8 cellular contexts compared by ENCODE assay signal in the genomic region with DNA sequence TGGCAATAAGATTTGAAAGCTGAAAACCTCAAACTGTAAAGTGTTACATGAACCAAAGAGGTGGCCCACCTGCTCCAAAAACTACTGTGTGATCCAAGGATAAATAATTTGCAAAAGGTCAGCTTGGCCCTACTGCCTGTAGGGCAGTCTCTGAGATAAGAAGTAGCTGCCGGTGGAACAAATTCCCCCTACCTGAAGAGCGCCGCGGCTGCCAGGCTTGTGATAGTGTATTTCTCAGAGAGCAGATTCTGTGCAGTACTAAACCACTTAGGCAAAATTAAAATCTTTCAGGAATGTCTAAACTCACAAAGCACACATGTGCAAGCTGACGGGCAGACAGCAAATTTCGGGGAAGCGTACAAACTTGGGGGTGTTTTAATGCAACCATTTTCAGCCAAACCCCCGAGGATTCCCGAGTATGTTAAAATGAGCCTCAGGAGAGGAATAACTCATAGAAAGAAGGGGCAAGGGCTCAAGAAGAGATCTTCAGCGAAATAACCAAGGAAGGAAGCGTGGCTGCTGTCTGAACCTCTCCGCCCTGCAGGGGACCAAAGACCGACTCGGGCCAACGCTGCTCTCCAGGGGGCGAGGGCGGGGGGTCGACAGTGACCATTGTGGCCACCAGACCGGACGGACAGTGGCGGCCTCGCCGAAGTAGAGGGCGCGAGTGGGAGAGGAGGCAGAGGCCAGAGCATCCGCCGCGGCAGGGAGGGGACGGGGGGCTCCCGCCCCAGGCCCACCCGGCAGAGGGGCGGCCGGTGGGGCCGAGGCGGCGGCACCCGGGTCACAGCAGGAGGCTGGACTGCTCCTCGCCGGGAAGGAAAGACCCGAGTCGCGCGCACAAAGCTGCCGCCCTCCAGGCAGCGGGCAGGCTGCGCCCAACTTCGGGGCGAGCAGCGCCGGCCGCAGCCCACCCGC. TPM values are rescaled to one million over a fixed set of nuclear protein-coding genes. Genes with fewer than 3 reads are reported as not detected.
A peak's percentile ranks its signal among the peaks of the same experiment; 100 is the strongest.
DNase-seq lines count a peak whose midpoint lies in the region; ATAC-seq and TF ChIP-seq lines count a peak whose summit lies in the region.

No MANE protein-coding gene starts in this region.

- ATAC-seq in GM21576 (IDR thresholded peaks at IDR 0.05; ENCODE audit: unreplicated experiment) (peak; percentile 1), WTC11 (no peak)

- H3K79me1 ChIP-seq in neuronal stem cell (ENCODE audit: low read depth, low read length) = peaks cover 2% of the 10 kb centered on the region

- H3K36me3 Mint-ChIP-seq in WTC11 = no peaks in the 10 kb centered on the region

- no peak overlapping the region for H4K91ac ChIP-seq in neuronal stem cell (ENCODE audit: low read depth, low read length, poor library complexity)

- no peaks in the 10 kb centered on the region for H3K9me3 ChIP-seq in neuronal stem cell (replicated peaks in 1 of 2; ENCODE audit: control insufficient read depth in 2 of 2, insufficient read depth in 1 of 2, low read depth in 1 of 2, low read length in 2 of 2)

- H3K27me3 ChIP-seq in KMS-11 (ENCODE audit: insufficient read depth, low read depth) (no peaks in the 10 kb centered on the region), neuronal stem cell (ENCODE audit: control insufficient read depth in 3 of 3, insufficient read depth in 3 of 3, low read depth in 1 of 3, low read length in 3 of 3) (no peaks in the 10 kb centered on the region)

- no peak overlapping the region for H2BK5ac ChIP-seq in neuronal stem cell (ENCODE audit: low read length)

- no peak overlapping the region for H2BK120ac ChIP-seq in neuronal stem cell (ENCODE audit: low read depth, low read length)

- H3K4ac ChIP-seq in neuronal stem cell (ENCODE audit: low read length) = no peak overlapping the region

- POLR2A ChIA-PET in WTC11 (lab: Charles Lee) = no interaction called here

- H3K36me3 ChIP-seq in KMS-11 (ENCODE audit: insufficient read depth) (no peaks in the 10 kb centered on the region), neuronal stem cell (replicated peaks in 1 of 2; ENCODE audit: control insufficient read depth in 2 of 2, insufficient read depth in 2 of 2, low read length in 2 of 2) (no peaks in the 10 kb centered on the region)

- H3K9ac ChIP-seq in KMS-11 (peak overlapping the region; percentile 66), neuronal stem cell (ENCODE audit: low read depth, low read length, poor library complexity) (peak overlapping the region; percentile 93)

- H3K27me3 Mint-ChIP-seq in WTC11 (ENCODE audit: low read depth) = no peaks in the 10 kb centered on the region

- TF ChIP-seq CTCF in KMS-11 (conservative IDR thresholded peaks at IDR 0.05; ENCODE audit: low read depth, low read length) (no peak), WTC11 (IDR thresholded peaks at IDR 0.05) (no peak), fibroblast of mammary gland (conservative IDR thresholded peaks at IDR 0.05; ENCODE audit: control insufficient read depth, insufficient read depth, low read depth, low read length) (no peak)

- H3K18ac ChIP-seq in neuronal stem cell (ENCODE audit: low read length) = peak overlapping the region; percentile 93

- peaks cover 50% of the 10 kb centered on the region for H3K4me1 ChIP-seq in KMS-11 (ENCODE audit: low read depth, poor library complexity, severe bottlenecking)
- H3K4me1 ChIP-seq in neuronal stem cell (ENCODE audit: control insufficient read depth in 2 of 2, insufficient read depth in 1 of 2, low read depth in 1 of 2, low read length in 2 of 2) = peaks cover 2 to 4% of the 10 kb centered on the region in 2 donors

- no peak overlapping the region for H3K27ac Mint-ChIP-seq in WTC11

- no peak overlapping the region for H2BK15ac ChIP-seq in neuronal stem cell (ENCODE audit: low read length)

- H2AK5ac ChIP-seq in neuronal stem cell (ENCODE audit: low read depth, low read length) = no peak overlapping the region

- H4K20me1 ChIP-seq in KMS-11 (ENCODE audit: insufficient read depth) = peaks cover 25% of the 10 kb centered on the region; the same call in 1 of the 2 replicates

- peak; percentile 33 for DNase-seq in NK-92 treated with Interleukin-12 subunit alpha and Interleukin-12 subunit beta, amount 100 ng/mL, for 24 hours (lab: John Stamatoyannopoulos, UW)
- DNase-seq in NK-92 (lab: John Stamatoyannopoulos, UW; ENCODE audit: unreplicated experiment) (no peak), WTC11 (ENCODE audit: low spot score) (peak; percentile 40), fibroblast of mammary gland (ENCODE audit: low read depth) (no peak), neuronal stem cell (ENCODE audit: low spot score) (peak; percentile 33), NCI-H2029 (lab: John Stamatoyannopoulos, UW) (no peak)

- H3K4me1 Mint-ChIP-seq in WTC11 = peaks cover 11% of the 10 kb centered on the region

- H3K27ac ChIP-seq in KMS-11 = peak overlapping the region; percentile 53
- H3K27ac ChIP-seq in neuronal stem cell (replicated peaks; ENCODE audit: low read length) = no peak overlapping the region

- H3K4me3 Mint-ChIP-seq in WTC11 = no peak overlapping the region

- H3K4me3 ChIP-seq in KMS-11 (IDR thresholded peaks at IDR 0.05; ENCODE audit: insufficient read depth, low read depth, low read length) (peak overlapping the region; percentile 77), fibroblast of mammary gland (ENCODE audit: control insufficient read depth, low read depth, low read length) (peak overlapping the region; percentile 75), neuronal stem cell (ENCODE audit: low read length in 2 of 2) (peak overlapping the region; percentile 95 to 96)

- CTCF ChIA-PET in WTC11 (lab: Charles Lee) = interaction anchor here (0.8 to 1.6 kb wide), 4 partner anchors 11 to 230 kb away, joined by 3 to 4 read pairs (median 3); no protein-coding TSS in a partner anchor

- H3K14ac ChIP-seq in neuronal stem cell (ENCODE audit: low read length) = peak overlapping the region; percentile 78

- H3K23ac ChIP-seq in neuronal stem cell (ENCODE audit: low read depth, low read length, poor library complexity) = no peak overlapping the region

- no peaks in the 10 kb centered on the region for H3K9me3 Mint-ChIP-seq in WTC11

- H3K79me2 ChIP-seq in KMS-11 (ENCODE audit: insufficient read depth, low read depth) = peaks cover 58% of the 10 kb centered on the region

- H3K4me2 ChIP-seq in KMS-11 (peak overlapping the region; percentile 73), neuronal stem cell (ENCODE audit: insufficient read depth, low read length, poor library complexity, severe bottlenecking) (peak overlapping the region; percentile 71)

- no CpG with 5 or more reads among the region's 52 CpGs for WGBS in neuronal stem cell (ENCODE audit: extremely low coverage in 2 of 2, insufficient read length in 2 of 2, insufficient replicate concordance in 1 of 2), 2 donors

- H4K8ac ChIP-seq in neuronal stem cell (ENCODE audit: low read depth, low read length) = no peak overlapping the region

- no peak overlapping the region for H2BK12ac ChIP-seq in neuronal stem cell (ENCODE audit: low read length)

- peak overlapping the region; percentile 25 for H2AFZ ChIP-seq in KMS-11 (ENCODE audit: low read depth)
- H2AFZ ChIP-seq in neuronal stem cell (ENCODE audit: low read length) = peak overlapping the region; percentile 97

TF ChIP-seq in WTC11, 78 proteins besides CTCF, POLR2A, EP300 and RAD21 (continues in another document):
- TF ChIP-seq ZNF121 (CRISPR knock-in tag; IDR thresholded peaks at IDR 0.05) (no peak), ATF1 (CRISPR knock-in tag; IDR thresholded peaks at IDR 0.05) (0 out of 2 replicates have a peak, but pooled peaks have one; percentile 2), TEAD1 (CRISPR knock-in tag; IDR thresholded peaks at IDR 0.05) (0 out of 2 replicates have a peak, but pooled peaks have one; percentile 2), SP1 (CRISPR knock-in tag; conservative IDR thresholded peaks at IDR 0.05) (no peak), ELF4 (CRISPR knock-in tag; IDR thresholded peaks at IDR 0.05; ENCODE audit: low read depth) (no peak), ZBTB21 (CRISPR knock-in tag; IDR thresholded peaks at IDR 0.05; ENCODE audit: borderline replicate concordance) (no peak), NR1H2 (CRISPR knock-in tag; IDR thresholded peaks at IDR 0.05) (no peak), HMGXB4 (CRISPR knock-in tag; IDR thresholded peaks at IDR 0.05) (peak; percentile 7; the same call in 1 of the 2 replicates), NFE2L1 (CRISPR knock-in tag; IDR thresholded peaks at IDR 0.05) (no peak), ZNF423 (CRISPR knock-in tag; IDR thresholded peaks at IDR 0.05) (peak; percentile 95), KAT7 (CRISPR knock-in tag; IDR thresholded peaks at IDR 0.05; ENCODE audit: borderline replicate concordance) (peak; percentile 89; the same call in 1 of the 2 replicates), ZNF219 (CRISPR knock-in tag; IDR thresholded peaks at IDR 0.05; ENCODE audit: borderline replicate concordance) (0 out of 2 replicates have a peak, but pooled peaks have one; percentile 65), SMAD3 (CRISPR knock-in tag; IDR thresholded peaks at IDR 0.05; ENCODE audit: borderline replicate concordance) (no peak), CREB1 (CRISPR knock-in tag; IDR thresholded peaks at IDR 0.05) (no peak)
- TF ChIP-seq, protein P1, sequence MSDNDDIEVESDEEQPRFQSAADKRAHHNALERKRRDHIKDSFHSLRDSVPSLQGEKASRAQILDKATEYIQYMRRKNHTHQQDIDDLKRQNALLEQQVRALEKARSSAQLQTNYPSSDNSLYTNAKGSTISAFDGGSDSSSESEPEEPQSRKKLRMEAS (CRISPR knock-in tag; IDR thresholded peaks at IDR 0.05) = peak; percentile 12; the same call in 1 of the 2 replicates

RNA-seq across cellular contexts. Expression of gene HYCC1, which starts 0.9 kb away (rescaled TPM):
- 114 to 125 TPM (median 116 TPM) in 3 replicates for total RNA-seq in WTC11 (2021)
- 52.6 TPM for polyA plus RNA-seq in neuronal stem cell (2013, experiment 1 of 2)
- polyA plus RNA-seq in neuronal stem cell (2013, experiment 2 of 2) = 56.2 TPM

Comparison
In these comparisons a context has a peak if more than half of its experiments do, and no peak if none do; other contexts are left out.
1. DNase-seq: peak in NK-92 treated with Interleukin-12 subunit alpha and Interleukin-12 subunit beta, amount 100 ng/mL, for 24 hours (single experiment), WTC11 (single experiment) and neuronal stem cell (single experiment); none in NK-92 (single experiment), fibroblast of mammary gland (single experiment) and NCI-H2029 (single experiment).
2. Peak in every context shown above with its lines, with median percentiles within 50 percentile points of each other: H3K4me3 ChIP-seq.